8 cellular contexts compared by ENCODE assay signal in genomic region chr12:3872800-3873636, GRCh38. TPM values are rescaled to one million over a fixed set of nuclear protein-coding genes. Genes with fewer than 3 reads are reported as not detected.
DNase-seq lines count a peak whose midpoint lies in the region; ATAC-seq and TF ChIP-seq lines count a peak whose summit lies in the region.

TSS of gene PARP11 (minus strand) at chr12:3873399. CDS start at chr12:3873229, 170 bp downstream.

- intact Hi-C loops in CD14-positive monocyte (cut with micrococcal nuclease) (loop anchor here (2.0 to 10.0 kb wide), 3 partner anchors 344 to 662 kb away; partner anchors contain the start of genes RAD51AP1 (in 2 of the 2) and CCND2 (in 1 of the 2)), lower leg skin (cut with DNase I; ENCODE audit: low total_unique reads) (no loop called here)
- intact Hi-C loops in activated CD4-positive, alpha-beta memory T cell treated with anti-CD3 and anti-CD28 coated beads for 36 hours (cut with micrococcal nuclease) = loop anchor here (1.0 to 5.0 kb wide), 6 partner anchors 121 to 1061 kb away; partner anchors contain the start of genes CRACR2A, ITFG2 and RAD51AP1

- peaks cover 37% of the 10 kb centered on the region for H3K4me1 Mint-ChIP-seq in CD14-positive monocyte
- peaks cover 46% of the 10 kb centered on the region for H3K4me1 Mint-ChIP-seq in activated CD4-positive, alpha-beta memory T cell treated with anti-CD3 and anti-CD28 coated beads for 36 hours (ENCODE audit: low read depth)

- POLR2A ChIA-PET in activated CD4-positive, alpha-beta memory T cell treated with anti-CD3 and anti-CD28 coated beads for 36 hours (lab: Charles Lee) = no interaction called here

- H3K4me3 Mint-ChIP-seq in CD14-positive monocyte = peak within 1 kb of the TSS; percentile 86 to 96
- H3K4me3 Mint-ChIP-seq in activated CD4-positive, alpha-beta memory T cell treated with anti-CD3 and anti-CD28 coated beads for 36 hours = peak within 1 kb of the TSS; percentile 91

- TF ChIP-seq CTCF in CD14-positive monocyte (IDR thresholded peaks at IDR 0.05) (no peak), lower leg skin (IDR thresholded peaks at IDR 0.05) (no peak)

- CTCF ChIA-PET in activated CD4-positive, alpha-beta memory T cell treated with anti-CD3 and anti-CD28 coated beads for 36 hours (lab: Charles Lee) = interaction anchor here (0.8 to 1.6 kb wide), 4 partner anchors 12 to 568 kb away, joined by 3 to 10 read pairs (median 4); no protein-coding TSS in a partner anchor

- peak within 1 kb of the TSS; percentile 92 to 98 (median 97) for H3K27ac Mint-ChIP-seq in CD14-positive monocyte
- peak within 1 kb of the TSS; percentile 97 for H3K27ac Mint-ChIP-seq in activated CD4-positive, alpha-beta memory T cell treated with anti-CD3 and anti-CD28 coated beads for 36 hours

- peaks cover 4 to 5% of the 10 kb centered on the region in 2 donors for H3K36me3 Mint-ChIP-seq in CD14-positive monocyte
- peaks cover 2% of the 10 kb centered on the region for H3K36me3 Mint-ChIP-seq in activated CD4-positive, alpha-beta memory T cell treated with anti-CD3 and anti-CD28 coated beads for 36 hours

- ATAC-seq in GM19397 (IDR thresholded peaks at IDR 0.05; ENCODE audit: unreplicated experiment) (peak; percentile 96), HG03571 (IDR thresholded peaks at IDR 0.05; ENCODE audit: unreplicated experiment) (peak; percentile 92)

- peak within 1 kb of the TSS; percentile 39 for H3K4me3 ChIP-seq in lower leg skin (ENCODE audit: low read depth, poor library complexity, severe bottlenecking)

- peak; percentile 94 for DNase-seq in CD14-positive monocyte (ENCODE audit: low spot score)
- peak; percentile 96 for DNase-seq in NCI-H82 treated with DMSO at 0.1 percent for 48 hours (lab: John Stamatoyannopoulos, UW; ENCODE audit: unreplicated experiment)
- DNase-seq in activated CD4-positive, alpha-beta memory T cell treated with anti-CD3 and anti-CD28 coated beads for 36 hours = peak; percentile 98
- DNase-seq in dermis microvascular lymphatic vessel endothelial cell (ENCODE audit: low read depth in 2 of 2) = peak; percentile 89 to 96
- DNase-seq in lower leg skin (ENCODE audit: low spot score in 2 of 2) = peak; percentile 96 to 99
- peak; percentile 98 for DNase-seq in stimulated activated CD4-positive, alpha-beta T cell treated with anti-CD3 and anti-CD28 coated beads, Interleukin-4, amount 100 ng/mL, for 48 hours (ENCODE audit: low read depth in 2 of 2)

- 0 to 1% methylated on average over 54 to 55 of the region's 55 CpGs for WGBS in lower leg skin, 2 donors

- TF ChIP-seq POLR2A in lower leg skin (IDR thresholded peaks at IDR 0.05) = no peak

- H3K27me3 Mint-ChIP-seq in CD14-positive monocyte (ENCODE audit: low read depth in 3 of 3) = peaks cover 0 to 6% (median 0%) of the 10 kb centered on the region in 3 donors
- H3K27me3 Mint-ChIP-seq in activated CD4-positive, alpha-beta memory T cell treated with anti-CD3 and anti-CD28 coated beads for 36 hours = no peaks in the 10 kb centered on the region

- H3K9me3 Mint-ChIP-seq in CD14-positive monocyte = peaks cover 0 to 3% (median 0%) of the 10 kb centered on the region in 7 donors
- H3K9me3 Mint-ChIP-seq in activated CD4-positive, alpha-beta memory T cell treated with anti-CD3 and anti-CD28 coated beads for 36 hours = no peaks in the 10 kb centered on the region

RNA-seq across cellular contexts. Expression of gene PARP11, which starts in this region (rescaled TPM):
- 1 to 10 TPM; 3.2 to 6.2 TPM for polyA plus RNA-seq in CD14-positive monocyte
- total RNA-seq in activated CD4-positive, alpha-beta memory T cell treated with anti-CD3 and anti-CD28 coated beads for 36 hours = 10 to 100 TPM; 16.6 to 17.8 TPM
- total RNA-seq in dermis microvascular lymphatic vessel endothelial cell = 2.7 and 5.3 TPM in 2 replicates
- total RNA-seq in lower leg skin = 1 to 10 TPM in 3 of 4 donors, under 1 TPM in 1; 0.34 to 4.2 (median 2.0) TPM

Comparison
In these comparisons a context has a peak if more than half of its experiments do, and no peak if none do; other contexts are left out.
1. Peak in every context shown above with its lines: DNase-seq, ATAC-seq and H3K4me3 ChIP-seq.